ENCODE assay signal across 8 cellular contexts in the genomic region with DNA sequence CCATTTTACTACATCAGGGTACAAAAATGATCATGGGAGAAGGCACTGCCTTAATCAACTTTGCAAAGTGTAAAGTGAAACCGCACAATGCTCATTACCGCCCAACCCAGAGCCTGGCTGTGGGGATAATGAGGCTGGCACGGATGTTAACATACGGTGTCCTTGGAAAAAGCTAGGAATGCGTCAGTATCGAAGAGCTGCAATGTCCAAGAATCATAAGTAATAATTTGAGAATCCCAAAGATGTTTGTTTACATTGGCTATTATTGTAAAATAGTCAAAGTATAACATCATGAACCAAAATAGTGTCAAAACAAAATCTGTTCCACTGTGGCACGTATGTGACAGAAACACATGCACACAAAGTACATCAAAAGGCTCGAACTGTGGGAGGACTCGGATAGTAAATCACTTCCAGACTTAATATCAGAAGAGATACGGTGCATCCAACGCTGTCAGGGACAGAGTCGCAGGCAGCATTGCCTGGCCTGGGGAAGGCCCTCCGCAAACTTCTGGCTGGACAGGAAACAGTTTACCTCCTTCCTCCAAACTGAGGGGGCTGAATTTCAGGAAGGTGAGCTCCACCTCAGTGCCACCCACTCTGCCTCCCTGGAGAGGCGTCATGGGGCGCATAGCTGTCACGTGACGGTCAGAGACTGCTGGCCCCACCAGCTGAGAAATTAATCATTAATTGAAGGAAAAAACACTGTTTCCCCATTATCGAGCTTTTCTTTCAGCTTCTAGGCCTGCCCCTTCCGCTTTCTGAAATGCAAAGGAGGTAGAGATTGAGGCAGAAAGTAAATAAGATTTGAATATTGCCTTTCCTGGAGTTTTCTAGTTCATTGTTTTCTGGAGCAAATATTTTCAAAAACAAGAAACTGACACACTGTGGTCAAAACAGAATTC. TPM values are rescaled to one million over a fixed set of nuclear protein-coding genes. Genes with fewer than 3 reads are reported as not detected.
DNase-seq lines count a peak whose midpoint lies in the region; ATAC-seq lines count a peak whose summit lies in the region.

No MANE protein-coding gene starts in this region.

- peaks cover 0 to 13% (median 3%) of the 10 kb centered on the region in 9 donors for H3K9me3 Mint-ChIP-seq in naive thymus-derived CD8-positive, alpha-beta T cell

- peak overlapping the region; percentile 81 to 99 (median 90) for H3K4me3 Mint-ChIP-seq in naive thymus-derived CD8-positive, alpha-beta T cell

- H3K27me3 ChIP-seq in HUES48 (ENCODE audit: control insufficient read depth, insufficient read depth, low read length) = peaks cover 66% of the 10 kb centered on the region

- no peak for ATAC-seq in naive thymus-derived CD8-positive, alpha-beta T cell
- ATAC-seq in HG03135 (IDR thresholded peaks at IDR 0.05; ENCODE audit: unreplicated experiment) (no peak), GM21360 (IDR thresholded peaks at IDR 0.05; ENCODE audit: unreplicated experiment) (no peak)

- H3K4me1 Mint-ChIP-seq in naive thymus-derived CD8-positive, alpha-beta T cell = peaks cover 16 to 57% (median 49%) of the 10 kb centered on the region in 4 donors

- peak overlapping the region; percentile 52 for H3K4me3 ChIP-seq in HUES48 (ENCODE audit: low read depth, low read length)

- DNase-seq in C1 segment of cervical spinal cord (lab: John Stamatoyannopoulos, UW) (peak in 9 of 14 donors; percentile 13 to 51 (median 38)), SK-MEL-5 (ENCODE audit: low read depth, low spot score) (peak; percentile 69), epithelial cell of prostate (ENCODE audit: low read depth, low spot score) (no peak), NCI-H524 treated with DMSO at 0.1 percent for 48 hours (lab: John Stamatoyannopoulos, UW) (no peak)
- no peak for DNase-seq in naive thymus-derived CD8-positive, alpha-beta T cell

- POLR2A ChIA-PET in naive thymus-derived CD8-positive, alpha-beta T cell (lab: Charles Lee) = interaction anchor here (0.6 to 5.0 kb wide), 10 partner anchors 8 to 1745 kb away, joined by 4 to 55 read pairs (median 11); no protein-coding TSS in a partner anchor

- H3K4me1 ChIP-seq in HUES48 (ENCODE audit: control insufficient read depth, insufficient read depth, low read length) = peaks cover 45% of the 10 kb centered on the region

- peak overlapping the region; percentile 18 to 94 (median 76) for H3K27ac Mint-ChIP-seq in naive thymus-derived CD8-positive, alpha-beta T cell

- peaks cover 2 to 26% (median 7%) of the 10 kb centered on the region in 3 donors for H3K36me3 Mint-ChIP-seq in naive thymus-derived CD8-positive, alpha-beta T cell

- in situ Hi-C loops in SK-MEL-5 (cut with HindIII; ENCODE audit: low pct_unique_long_range_greater_than_20kb, low sequenced_read_pairs) = no loop called here

- peak overlapping the region; percentile 93 for H3K27ac ChIP-seq in HUES48 (ENCODE audit: low read depth, low read length)
- peak overlapping the region; percentile 71 for H3K27ac ChIP-seq in epithelial cell of prostate

- H3K36me3 ChIP-seq in HUES48 (ENCODE audit: control insufficient read depth, insufficient read depth, low read length) = no peaks in the 10 kb centered on the region

- peaks cover 13 to 27% (median 19%) of the 10 kb centered on the region in 5 donors for H3K27me3 Mint-ChIP-seq in naive thymus-derived CD8-positive, alpha-beta T cell

- no peak overlapping the region; the same call in 1 of the 2 replicates for H3K9ac ChIP-seq in HUES48 (ENCODE audit: low read depth, low read length)

- H3K9me3 ChIP-seq in HUES48 (ENCODE audit: control insufficient read depth, insufficient read depth, low read length) = no peaks in the 10 kb centered on the region

RNA-seq across cellular contexts. Expression of a gene that starts 1.8 kb away (rescaled TPM):
- total RNA-seq in SK-MEL-5 (2014; rRNA removed; shearing (Covaris generic)) = 61.5 and 66.3 TPM in 2 replicates
- polyA plus RNA-seq in SK-MEL-5 (2015; cell fraction: cytosol; rRNA removed) = 89.4 and 95.3 TPM in 2 replicates
- polyA plus RNA-seq in SK-MEL-5 (2015; cell fraction: nucleus; rRNA removed) = 49.1 and 62.9 TPM in 2 replicates
- total RNA-seq in naive thymus-derived CD8-positive, alpha-beta T cell = 10 to 100 TPM; 67.1 to 67.6 TPM
- polyA plus RNA-seq in naive thymus-derived CD8-positive, alpha-beta T cell = 100 to 1,000 TPM; 368 to 630 (median 479) TPM

Comparison
In these comparisons a context has a peak if more than half of its experiments do, and no peak if none do; other contexts are left out.
1. DNase-seq: peak in C1 segment of cervical spinal cord (9 of 14) and SK-MEL-5 (single experiment); none in epithelial cell of prostate (single experiment), naive thymus-derived CD8-positive, alpha-beta T cell (0 of 10) and NCI-H524 treated with DMSO at 0.1 percent for 48 hours (single experiment).